Comparison of ENCODE assay signal across 11 cellular contexts in the genomic region with DNA sequence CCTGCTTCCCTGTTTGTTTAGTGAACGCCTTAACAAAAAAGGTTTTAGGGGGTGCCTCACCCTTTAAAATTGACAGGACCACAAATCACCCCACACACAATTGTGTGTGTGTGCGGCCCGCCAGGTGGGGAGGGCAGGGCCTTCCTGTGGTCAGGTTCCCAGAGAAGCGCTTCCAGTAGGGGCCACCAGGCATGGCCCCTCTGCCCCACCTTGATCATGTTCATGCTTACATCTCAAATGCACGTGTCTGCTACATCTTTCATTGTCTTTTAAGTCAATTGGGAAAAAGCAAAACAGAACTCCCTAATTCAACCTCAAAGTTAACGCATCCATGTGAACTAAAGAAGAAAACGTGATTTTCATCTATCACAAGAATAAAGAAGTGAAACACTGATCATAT.
DNase-seq lines count a peak whose midpoint lies in the region; ATAC-seq, FAIRE-seq and TF ChIP-seq lines count a peak whose summit lies in the region.
"Had no signal": no experiment of that assay in that cellular context is flagged by ENCODE, and none has a peak within 500 bp of the region (broad histone marks: within the 10 kb centered on the region; RNA-seq: fewer than 3 reads in every experiment).

No MANE protein-coding gene starts in this region.

- peak overlapping the region; percentile 97 for H3K27ac ChIP-seq in Karpas-422 (ENCODE audit: low read length)
- H3K27ac ChIP-seq in suprapubic skin: no peak overlapping the region

- TF ChIP-seq CTCF in suprapubic skin (IDR thresholded peaks at IDR 0.05): no peak

- H3K9me3 ChIP-seq in Karpas-422 (ENCODE audit: low read length): no peaks in the 10 kb centered on the region
- no peaks in the 10 kb centered on the region for H3K9me3 ChIP-seq in suprapubic skin

- 65% methylated on average over 7 of the region's 7 CpGs for WGBS in suprapubic skin

- H4K20me1 ChIP-seq in Karpas-422 (ENCODE audit: insufficient read depth, low read depth, low read length): no peaks in the 10 kb centered on the region

- no peak for FAIRE-seq in frontal cortex (lab: Jason Lieb, UNC)

- no peaks in the 10 kb centered on the region for H3K9me3 Mint-ChIP-seq in activated naive CD4-positive, alpha-beta T cell treated with anti-CD3 and anti-CD28 coated beads for 36 hours

- no peak overlapping the region for H3K4me3 Mint-ChIP-seq in activated naive CD4-positive, alpha-beta T cell treated with anti-CD3 and anti-CD28 coated beads for 36 hours

- no peak overlapping the region for H2AFZ ChIP-seq in Karpas-422 (ENCODE audit: low read length)

- H3K4me3 ChIP-seq in Karpas-422 (ENCODE audit: low read length) (peak overlapping the region; percentile 0; the same call in 1 of the 2 replicates), suprapubic skin (no peak overlapping the region)

- peaks cover 6% of the 10 kb centered on the region for H3K27me3 Mint-ChIP-seq in activated naive CD4-positive, alpha-beta T cell treated with anti-CD3 and anti-CD28 coated beads for 36 hours (ENCODE audit: low read depth)

- H3K4me2 ChIP-seq in Karpas-422 (ENCODE audit: low read depth, low read length, poor library complexity, severe bottlenecking): peak overlapping the region; percentile 61

- intact Hi-C loops in activated naive CD4-positive, alpha-beta T cell treated with anti-CD3 and anti-CD28 coated beads for 36 hours (cut with micrococcal nuclease): no loop called here

- H3K36me3 ChIP-seq in Karpas-422 (ENCODE audit: insufficient read depth, low read length) (no peaks in the 10 kb centered on the region), suprapubic skin (no peaks in the 10 kb centered on the region)

- peak overlapping the region; percentile 41 for H3K27ac Mint-ChIP-seq in activated naive CD4-positive, alpha-beta T cell treated with anti-CD3 and anti-CD28 coated beads for 36 hours

- TF ChIP-seq POLR2A in suprapubic skin (IDR thresholded peaks at IDR 0.05): no peak

- peaks cover 77% of the 10 kb centered on the region for H3K4me1 ChIP-seq in Karpas-422 (ENCODE audit: low read length)
- no peaks in the 10 kb centered on the region for H3K4me1 ChIP-seq in suprapubic skin

- H3K9me2 ChIP-seq in Karpas-422 (replicated peaks; ENCODE audit: insufficient read depth, low read length): no peaks in the 10 kb centered on the region

- no peak for TF ChIP-seq EP300 in suprapubic skin (IDR thresholded peaks at IDR 0.05)

- DNase-seq in activated naive CD4-positive, alpha-beta T cell treated with anti-CD3 and anti-CD28 coated beads for 36 hours: no peak
- DNase-seq in activated naive CD4-positive, alpha-beta T cell (lab: John Stamatoyannopoulos, UW): no peak
- DNase-seq in Karpas-422 (peak; percentile 77), suprapubic skin (ENCODE audit: low spot score in 2 of 2) (peak; percentile 16 to 18), frontal cortex (ENCODE audit: low spot score in 2 of 2) (no peak), NCI-H128 (lab: John Stamatoyannopoulos, UW; ENCODE audit: unreplicated experiment) (no peak)
- DNase-seq: activated T-cell treated with anti-CD3 and anti-CD28 coated beads, Interleukin-2, amount 50 U/mL, for 1 hour; cortex of kidney; NCI-H1436 treated with DMSO at 0.1 percent for 48 hours had no signal

- ATAC-seq in HG02623 (IDR thresholded peaks at IDR 0.05; ENCODE audit: unreplicated experiment) (peak; percentile 23), GM19023 (IDR thresholded peaks at IDR 0.05; ENCODE audit: unreplicated experiment) (no peak)

- CTCF ChIA-PET in activated naive CD4-positive, alpha-beta T cell treated with anti-CD3 and anti-CD28 coated beads for 36 hours (lab: Charles Lee): no interaction called here

- peaks cover 25% of the 10 kb centered on the region for H3K4me1 Mint-ChIP-seq in activated naive CD4-positive, alpha-beta T cell treated with anti-CD3 and anti-CD28 coated beads for 36 hours (ENCODE audit: low read depth)

- H3K36me3 Mint-ChIP-seq in activated naive CD4-positive, alpha-beta T cell treated with anti-CD3 and anti-CD28 coated beads for 36 hours (ENCODE audit: low read depth): no peaks in the 10 kb centered on the region

- H3K79me2 ChIP-seq in Karpas-422 (ENCODE audit: low read length): no peaks in the 10 kb centered on the region

- H3K27me3 ChIP-seq in Karpas-422 (ENCODE audit: low read length) (no peaks in the 10 kb centered on the region), suprapubic skin (peaks cover 18% of the 10 kb centered on the region)

- peak overlapping the region; percentile 79 for H3K9ac ChIP-seq in Karpas-422 (ENCODE audit: low read length)

Comparison
In these comparisons a context has a peak if more than half of its experiments do, and no peak if none do; other contexts are left out.
1. DNase-seq: peak in Karpas-422 (single experiment) and suprapubic skin (2 of 2); none in activated naive CD4-positive, alpha-beta T cell treated with anti-CD3 and anti-CD28 coated beads for 36 hours (single experiment), activated naive CD4-positive, alpha-beta T cell (0 of 4), frontal cortex (0 of 2) and NCI-H128 (single experiment).